In genomic region chr2:176514805-176515500, GRCh38 we compare ENCODE assay signal across 20 cellular contexts.
"Had no signal": no experiment of that assay in that cellular context is flagged by ENCODE, and none has a peak within 500 bp of the region (broad histone marks: within the 10 kb centered on the region; RNA-seq: fewer than 3 reads in every experiment).

No MANE protein-coding gene starts in this region.

- H3K27me3 Mint-ChIP-seq: activated CD8-positive, alpha-beta T cell treated with anti-CD3 and anti-CD28 coated beads for 36 hours; central memory CD8-positive, alpha-beta T cell had no signal

- H3K9me3 ChIP-seq: left ventricle myocardium inferior, sigmoid colon, suprapubic skin had no signal

- H3K27ac Mint-ChIP-seq: activated CD8-positive, alpha-beta T cell treated with anti-CD3 and anti-CD28 coated beads for 36 hours; nephron; type B pancreatic cell had no signal

- H3K4me3 ChIP-seq: left ventricle myocardium inferior, sigmoid colon, suprapubic skin had no signal

- DNase-seq: activated CD4-positive, alpha-beta T cell treated with anti-CD3 and anti-CD28 coated beads for 4 hours; activated CD8-positive, alpha-beta memory T cell treated with anti-CD3 and anti-CD28 coated beads, Interleukin-2, amount 50 U/mL, for 4 hours; activated CD8-positive, alpha-beta T cell treated with anti-CD3 and anti-CD28 coated beads for 36 hours; activated naive CD4-positive, alpha-beta T cell; aorta; cortex of kidney; effector memory CD4-positive, alpha-beta T cell; head of caudate nucleus; left ventricle myocardium inferior; mesendoderm; sigmoid colon; stimulated activated CD4-positive, alpha-beta T cell treated with anti-CD3 and anti-CD28 coated beads, Interleukin-2, amount 100 ng/mL, for 48 hours; stimulated activated CD8-positive, alpha-beta memory T cell treated with anti-CD3 and anti-CD28 coated beads, Interleukin-4, amount 100 ng/mL, for 48 hours; stimulated activated naive CD8-positive, alpha-beta T cell treated with anti-CD3 and anti-CD28 coated beads, Interleukin-15, Interleukin-2, amounts not matched to agents 100 U/mL and 50 U/mL, for 24 hours; T-helper 9 cell; WERI-Rb-1 had no signal

- H3K36me3 ChIP-seq: left ventricle myocardium inferior, sigmoid colon, suprapubic skin, WERI-Rb-1 had no signal

- H3K27me3 ChIP-seq: sigmoid colon, suprapubic skin had no signal

- ATAC-seq: activated CD8-positive, alpha-beta T cell treated with anti-CD3 and anti-CD28 coated beads for 36 hours; stimulated activated naive CD8-positive, alpha-beta T cell treated with anti-CD3 and anti-CD28 coated beads, Interleukin-15, Interleukin-2, amounts not matched to agents 100 U/mL and 50 U/mL, for 24 hours had no signal

- H3K9me3 Mint-ChIP-seq: activated CD8-positive, alpha-beta T cell treated with anti-CD3 and anti-CD28 coated beads for 36 hours; central memory CD8-positive, alpha-beta T cell; nephron; type B pancreatic cell had no signal

- H3K4me3 Mint-ChIP-seq: activated CD8-positive, alpha-beta T cell treated with anti-CD3 and anti-CD28 coated beads for 36 hours; central memory CD8-positive, alpha-beta T cell; nephron; type B pancreatic cell had no signal

- H3K36me3 Mint-ChIP-seq: type B pancreatic cell had no signal

- H3K27ac ChIP-seq: left ventricle myocardium inferior, sigmoid colon, suprapubic skin, WERI-Rb-1 had no signal
